In genomic region chr6:72824833-72825232, GRCh38 we compare ENCODE assay signal across 13 cellular contexts.
DNase-seq lines count a peak whose midpoint lies in the region; ATAC-seq and TF ChIP-seq lines count a peak whose summit lies in the region.
"Had no signal": no experiment of that assay in that cellular context is flagged by ENCODE, and none has a peak within 500 bp of the region (broad histone marks: within the 10 kb centered on the region; RNA-seq: fewer than 3 reads in every experiment).

No MANE protein-coding gene starts in this region.

- no peak overlapping the region for H4K5ac ChIP-seq in IMR-90 (ENCODE audit: low read depth, low read length)

- H3K9me3 ChIP-seq in BLaER1 (peaks cover 12% of the 10 kb centered on the region), IMR-90 (ENCODE audit: control insufficient read depth, insufficient read depth, low read length) (no peaks in the 10 kb centered on the region), Caco-2 (no peaks in the 10 kb centered on the region)
- H3K9me3 ChIP-seq: thyroid gland had no signal

- no peak overlapping the region for H2AK9ac ChIP-seq in IMR-90 (replicated peaks; ENCODE audit: low read depth, low read length, poor library complexity)

- no peak for DNase-seq in IMR-90
- DNase-seq in activated CD8-positive, alpha-beta memory T cell treated with anti-CD3 and anti-CD28 coated beads for 24 hours, result no peak
- no peak for DNase-seq in GF-D8 (lab: John Stamatoyannopoulos, UW)
- DNase-seq in Caco-2, result no peak
- DNase-seq in erythroblast (lab: John Stamatoyannopoulos, UW), result no peak
- DNase-seq: CD4-positive, CD25-positive, alpha-beta regulatory T cell; NCI-H1092 treated with DMSO at 0.1 percent for 48 hours; OCI-M1; thyroid gland had no signal

- H3K9ac ChIP-seq in BLaER1, result no peak overlapping the region
- H3K9ac ChIP-seq in IMR-90 (ENCODE audit: low read depth, low read length), result no peak overlapping the region

- CTCF ChIA-PET in IMR-90 (lab: Yijun Ruan, JAX) (no interaction called here), Caco-2 (lab: Charles Lee) (no interaction called here)

- in situ Hi-C loops in IMR-90 (cut with MboI; ENCODE audit: low sequenced_read_pairs), result no loop called here

- H2AFZ ChIP-seq in IMR-90 (replicated peaks; ENCODE audit: low read length, poor library complexity), result no peak overlapping the region

- peak; percentile 70 for ATAC-seq in GM18867 (IDR thresholded peaks at IDR 0.05; ENCODE audit: unreplicated experiment)
- peak; percentile 69 for ATAC-seq in HG02571 (IDR thresholded peaks at IDR 0.05; ENCODE audit: unreplicated experiment)
- ATAC-seq in IMR-90 (ENCODE audit: low read depth), result no peak

- no peak overlapping the region for H3K4me3 Mint-ChIP-seq in Caco-2 (ENCODE audit: unreplicated experiment)
- H3K4me3 Mint-ChIP-seq: CD4-positive, CD25-positive, alpha-beta regulatory T cell had no signal

- H3K4me1 ChIP-seq in BLaER1 (peaks cover 24% of the 10 kb centered on the region), IMR-90 (ENCODE audit: control insufficient read depth, insufficient read depth, low read length) (peaks cover 2% of the 10 kb centered on the region; the same call in 1 of the 2 replicates), Caco-2 (no peaks in the 10 kb centered on the region)
- H3K4me1 ChIP-seq: thyroid gland had no signal

- no peaks in the 10 kb centered on the region for H3K9me1 ChIP-seq in IMR-90 (ENCODE audit: insufficient read depth, low read length)

- H3K27me3 Mint-ChIP-seq in Caco-2 (ENCODE audit: insufficient read depth, unreplicated experiment), result no peaks in the 10 kb centered on the region
- H3K27me3 Mint-ChIP-seq: CD4-positive, CD25-positive, alpha-beta regulatory T cell had no signal

- H4K20me1 ChIP-seq in BLaER1, result peaks cover 41% of the 10 kb centered on the region; the same call in 1 of the 2 replicates
- no peaks in the 10 kb centered on the region for H4K20me1 ChIP-seq in IMR-90 (ENCODE audit: insufficient read depth, low read length)

- H2BK20ac ChIP-seq in IMR-90 (ENCODE audit: low read depth, low read length), result peak overlapping the region; percentile 3; the same call in 1 of the 2 replicates

- no peak overlapping the region for H3K23ac ChIP-seq in IMR-90 (ENCODE audit: low read depth, low read length)

- no peak for TF ChIP-seq RAD21 in IMR-90 (IDR thresholded peaks at IDR 0.05; ENCODE audit: low read length)

- H3K18ac ChIP-seq in IMR-90 (ENCODE audit: low read depth, low read length), result no peak overlapping the region; the same call in 1 of the 2 replicates

- TF ChIP-seq POLR2A in IMR-90 (IDR thresholded peaks at IDR 0.05; ENCODE audit: low read depth, low read length) (no peak), erythroblast (IDR thresholded peaks at IDR 0.05; ENCODE audit: low read length) (no peak)

- dilution Hi-C loops in IMR-90 (cut with HindIII; ENCODE audit: low sequenced_read_pairs, unreplicated experiment), result no loop called here

- H3K4me1 Mint-ChIP-seq in Caco-2 (ENCODE audit: low read depth, unreplicated experiment), result no peaks in the 10 kb centered on the region
- H3K4me1 Mint-ChIP-seq: CD4-positive, CD25-positive, alpha-beta regulatory T cell had no signal

- no peak overlapping the region for H3K4ac ChIP-seq in IMR-90 (ENCODE audit: low read depth, low read length)

- no TSS peak for BruUV-seq in IMR-90 (replicated peaks; lab: Mats Ljungman, UMichigan)
- no TSS peak for BruUV-seq in Caco-2 (replicated peaks; lab: Mats Ljungman, UMichigan)

- TF ChIP-seq CTCF in IMR-90 (conservative IDR thresholded peaks at IDR 0.05; ENCODE audit: low read depth, low read length), result no peak
- TF ChIP-seq CTCF in Caco-2 (IDR thresholded peaks at IDR 0.05; ENCODE audit: insufficient read depth in 1 of 2, low read depth in 1 of 2, low read length in 1 of 2, severe bottlenecking in 1 of 2, unreplicated experiment in 1 of 2), result no peak

- intact Hi-C loops in IMR-90 (cut with micrococcal nuclease) (no loop called here), Caco-2 (cut with micrococcal nuclease; ENCODE audit: unreplicated experiment) (no loop called here)

- POLR2A ChIA-PET in IMR-90 (lab: Charles Lee; ENCODE audit: unreplicated experiment), result no interaction called here
- POLR2A ChIA-PET in Caco-2 (lab: Charles Lee), result no interaction called here

- H4K91ac ChIP-seq in IMR-90 (ENCODE audit: insufficient read depth, low read depth, low read length), result no peak overlapping the region

- H3K27ac ChIP-seq in BLaER1 (no peak overlapping the region), IMR-90 (ENCODE audit: insufficient read depth, low read length) (no peak overlapping the region)
- H3K27ac ChIP-seq: HL-60, thyroid gland had no signal

- H3K56ac ChIP-seq in IMR-90 (ENCODE audit: extremely low read depth, insufficient read depth, low read length), result no peak overlapping the region

- no peaks in the 10 kb centered on the region for H3K9me3 Mint-ChIP-seq in Caco-2 (ENCODE audit: unreplicated experiment)

- no peak overlapping the region for H3K14ac ChIP-seq in IMR-90 (replicated peaks; ENCODE audit: low read depth, low read length)

- no peaks in the 10 kb centered on the region for H3K36me3 Mint-ChIP-seq in Caco-2 (ENCODE audit: insufficient read depth, unreplicated experiment)

- peak overlapping the region; percentile 48 for H2BK5ac ChIP-seq in IMR-90 (ENCODE audit: low read depth, low read length, poor library complexity, severe bottlenecking)

- peak overlapping the region; percentile 23; the same call in 1 of the 2 replicates for H3K4me2 ChIP-seq in BLaER1
- H3K4me2 ChIP-seq in IMR-90 (ENCODE audit: low read depth, low read length), result no peak overlapping the region

- no peak overlapping the region for H2AK5ac ChIP-seq in IMR-90 (ENCODE audit: low read depth, low read length)

- WGBS in IMR-90 (ENCODE audit: extremely low coverage in 2 of 2, insufficient read length in 1 of 2), 2 experiments, result 60% methylated on average over 1 of the region's 2 CpGs; no CpG with 5 or more reads in 1 of the 2 experiments

- H3K27me3 ChIP-seq in BLaER1, result no peaks in the 10 kb centered on the region
- no peaks in the 10 kb centered on the region for H3K27me3 ChIP-seq in IMR-90 (ENCODE audit: control insufficient read depth, insufficient read depth, low read length)
- H3K27me3 ChIP-seq in Caco-2 (replicated peaks; ENCODE audit: control insufficient read depth, insufficient read depth, low read length), result no peaks in the 10 kb centered on the region
- H3K27me3 ChIP-seq: thyroid gland had no signal

- H3K27ac Mint-ChIP-seq in Caco-2 (ENCODE audit: unreplicated experiment), result no peak overlapping the region
- H3K27ac Mint-ChIP-seq: CD4-positive, CD25-positive, alpha-beta regulatory T cell had no signal

- H2BK120ac ChIP-seq in IMR-90 (ENCODE audit: low read depth, low read length), result no peak overlapping the region

- H2BK15ac ChIP-seq in IMR-90 (ENCODE audit: low read depth, low read length), result no peak overlapping the region

- no peak overlapping the region for H4K8ac ChIP-seq in IMR-90 (ENCODE audit: low read depth in 2 of 2, low read length in 2 of 2)

- H3K4me3 ChIP-seq in BLaER1 (no peak overlapping the region), IMR-90 (ENCODE audit: insufficient read depth, low read depth, low read length) (no peak overlapping the region), Caco-2 (ENCODE audit: low read depth, low read length) (no peak overlapping the region)
- H3K4me3 ChIP-seq: thyroid gland had no signal

- H3K79me1 ChIP-seq in IMR-90 (ENCODE audit: low read depth in 1 of 2, low read length in 2 of 2), result no peaks in the 10 kb centered on the region

- peaks cover 9% of the 10 kb centered on the region for H3K36me3 ChIP-seq in BLaER1
- H3K36me3 ChIP-seq in IMR-90 (ENCODE audit: control insufficient read depth, insufficient read depth, low read length), result no peaks in the 10 kb centered on the region
- no peaks in the 10 kb centered on the region for H3K36me3 ChIP-seq in Caco-2 (ENCODE audit: control insufficient read depth, insufficient read depth, low read length)
- H3K36me3 ChIP-seq: thyroid gland had no signal

TF ChIP-seq in IMR-90, 13 proteins besides CTCF, POLR2A, EP300 and RAD21:
- TF ChIP-seq USF2 (IDR thresholded peaks at IDR 0.05; ENCODE audit: low read depth, low read length) (no peak), RFX5 (IDR thresholded peaks at IDR 0.05; ENCODE audit: low read depth, low read length) (no peak), MAZ (IDR thresholded peaks at IDR 0.05; ENCODE audit: borderline replicate concordance, low read depth, low read length) (no peak), MXI1 (IDR thresholded peaks at IDR 0.05; ENCODE audit: borderline replicate concordance, low read depth, low read length) (no peak), CHD1 (IDR thresholded peaks at IDR 0.05; ENCODE audit: low read depth, low read length) (no peak), NFE2L2 (IDR thresholded peaks at IDR 0.05; ENCODE audit: low read depth, low read length) (no peak), CEBPB (IDR thresholded peaks at IDR 0.05; ENCODE audit: low read depth, low read length) (no peak), RCOR1 (IDR thresholded peaks at IDR 0.05; ENCODE audit: insufficient replicate concordance, low read length) (no peak), BHLHE40 (IDR thresholded peaks at IDR 0.05; ENCODE audit: low read depth, low read length) (no peak), FOS (IDR thresholded peaks at IDR 0.05; ENCODE audit: low read depth, low read length) (no peak), SMC3 (IDR thresholded peaks at IDR 0.05; ENCODE audit: low read depth, low read length) (no peak)
- TF ChIP-seq, protein P1, sequence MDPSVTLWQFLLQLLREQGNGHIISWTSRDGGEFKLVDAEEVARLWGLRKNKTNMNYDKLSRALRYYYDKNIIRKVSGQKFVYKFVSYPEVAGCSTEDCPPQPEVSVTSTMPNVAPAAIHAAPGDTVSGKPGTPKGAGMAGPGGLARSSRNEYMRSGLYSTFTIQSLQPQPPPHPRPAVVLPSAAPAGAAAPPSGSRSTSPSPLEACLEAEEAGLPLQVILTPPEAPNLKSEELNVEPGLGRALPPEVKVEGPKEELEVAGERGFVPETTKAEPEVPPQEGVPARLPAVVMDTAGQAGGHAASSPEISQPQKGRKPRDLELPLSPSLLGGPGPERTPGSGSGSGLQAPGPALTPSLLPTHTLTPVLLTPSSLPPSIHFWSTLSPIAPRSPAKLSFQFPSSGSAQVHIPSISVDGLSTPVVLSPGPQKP (IDR thresholded peaks at IDR 0.05; ENCODE audit: borderline replicate concordance, low read depth, low read length), result no peak
